In genomic region chr9:97981828-97982164, GRCh38 we compare ENCODE assay signal across 10 cellular contexts. TPM values are rescaled to one million over a fixed set of nuclear protein-coding genes. Genes with fewer than 3 reads are reported as not detected.
DNase-seq lines count a peak whose midpoint lies in the region; ATAC-seq, FAIRE-seq and TF ChIP-seq lines count a peak whose summit lies in the region.
"Had no signal": no experiment of that assay in that cellular context is flagged by ENCODE, and none has a peak within 500 bp of the region (broad histone marks: within the 10 kb centered on the region; RNA-seq: fewer than 3 reads in every experiment).

No MANE protein-coding gene starts in this region.

- H3K36me3 ChIP-seq in Loucy (ENCODE audit: insufficient read depth, low read length) (no peaks in the 10 kb centered on the region), GM12878 (ENCODE audit: control insufficient read depth in 2 of 2, insufficient read depth in 2 of 2, low read length in 1 of 2) (no peaks in the 10 kb centered on the region)
- H3K36me3 ChIP-seq: cardiac muscle cell had no signal

- ATAC-seq in GM12878 (no peak), HG03097 (IDR thresholded peaks at IDR 0.05; ENCODE audit: low FRiP score, unreplicated experiment) (no peak), GM21786 (IDR thresholded peaks at IDR 0.05; ENCODE audit: unreplicated experiment) (no peak)

- BruUV-seq in Calu3 (replicated peaks; lab: Mats Ljungman, UMichigan) = no TSS peak
- BruUV-seq in GM12878 (replicated peaks; lab: Mats Ljungman, UMichigan) = no TSS peak

- H3K4me1 ChIP-seq in Loucy (ENCODE audit: insufficient read depth, low read length, poor library complexity, severe bottlenecking) (peaks cover 47% of the 10 kb centered on the region), GM12878 (ENCODE audit: control insufficient read depth, insufficient read depth, low read length) (peaks cover 15% of the 10 kb centered on the region)

- intact Hi-C loops in Calu3 (cut with micrococcal nuclease; ENCODE audit: unreplicated experiment) = no loop called here
- intact Hi-C loops in GM12878 (cut with micrococcal nuclease; ENCODE audit: unreplicated experiment) = loop anchor here (2.0 kb wide), 2 partner anchors 53 to 59 kb away; partner anchors contain the start of gene TRMO

- no peak overlapping the region for H2AFZ ChIP-seq in Loucy (ENCODE audit: low read length)
- no peak overlapping the region for H2AFZ ChIP-seq in GM12878 (ENCODE audit: control insufficient read depth, low read depth, low read length)

- 84% methylated on average over 4 of the region's 4 CpGs for WGBS in GM12878 (ENCODE audit: insufficient coverage, insufficient replicate concordance, low lambda C conversion rate, missing lambda C conversion rate)

- H3K9me3 Mint-ChIP-seq in Calu3 (ENCODE audit: low read depth, unreplicated experiment) (no peaks in the 10 kb centered on the region), neural crest cell (no peaks in the 10 kb centered on the region)

- SMC1A ChIA-PET in GM12878 (lab: Charles Lee; ENCODE audit: uncharacterized antibody, unreplicated experiment) = interaction anchor here (0.8 to 1.4 kb wide), 4 partner anchors 9 to 61 kb away, joined by 3 to 4 read pairs (median 3); no protein-coding TSS in a partner anchor

- TF ChIP-seq CTCF in Calu3 (IDR thresholded peaks at IDR 0.05; ENCODE audit: unreplicated experiment) (no peak), Loucy (conservative IDR thresholded peaks at IDR 0.05; ENCODE audit: low read length) (no peak), GM12878 (IDR thresholded peaks at IDR 0.05 in 2 of 3, conservative IDR thresholded peaks at IDR 0.05 in 1 of 3; ENCODE audit: control insufficient read depth in 2 of 3, extremely low read depth in 1 of 3, insufficient read depth in 1 of 3, low read depth in 3 of 3, low read length in 3 of 3) (no peak), neural crest cell (conservative IDR thresholded peaks at IDR 0.05) (no peak)

- H3K4me3 ChIP-seq in Loucy (ENCODE audit: low read length, poor library complexity, severe bottlenecking) (peak overlapping the region; percentile 83), GM12878 (no peak overlapping the region)

- peaks cover 5% of the 10 kb centered on the region for H3K27me3 ChIP-seq in Loucy (ENCODE audit: insufficient read depth, low read length, poor library complexity, severe bottlenecking)
- no peaks in the 10 kb centered on the region for H3K27me3 ChIP-seq in GM12878 (replicated peaks in 1 of 2; ENCODE audit: control insufficient read depth in 2 of 2, insufficient read depth in 2 of 2, low read length in 1 of 2)

- H3K36me3 Mint-ChIP-seq in Calu3 (ENCODE audit: insufficient read depth, unreplicated experiment) (peaks cover 35% of the 10 kb centered on the region), neural crest cell (ENCODE audit: low read depth) (no peaks in the 10 kb centered on the region)

- H3K27ac Mint-ChIP-seq in Calu3 (ENCODE audit: unreplicated experiment) (no peak overlapping the region), neural crest cell (ENCODE audit: unreplicated experiment) (peak overlapping the region; percentile 98)

- H4K20me1 ChIP-seq in Loucy (ENCODE audit: insufficient read depth, low read length, poor library complexity, severe bottlenecking) = peaks cover 8% of the 10 kb centered on the region
- H4K20me1 ChIP-seq in GM12878 (ENCODE audit: control insufficient read depth, insufficient read depth) = no peaks in the 10 kb centered on the region

- in situ Hi-C loops in GM12878 (cut with MboI) = no loop called here

- peaks cover 61% of the 10 kb centered on the region for H3K79me2 ChIP-seq in Loucy (ENCODE audit: insufficient read depth, low read length)
- H3K79me2 ChIP-seq in GM12878 (ENCODE audit: control insufficient read depth, insufficient read depth, low read length) = peaks cover 45% of the 10 kb centered on the region

- DNase-seq in Calu3 = no peak
- no peak for DNase-seq in GM12878 (ENCODE audit: low read depth, low spot score)
- DNase-seq in neural crest cell (ENCODE audit: low read depth, low spot score) = no peak
- DNase-seq in frontal cortex (ENCODE audit: low spot score in 2 of 2) = no peak
- no peak for DNase-seq in SIG-M5 treated with dmso at 0.1 percent for 504 hours (lab: John Stamatoyannopoulos, UW; ENCODE audit: unreplicated experiment)

- H3K4me3 Mint-ChIP-seq in Calu3 (ENCODE audit: low read depth, unreplicated experiment) = peak overlapping the region; percentile 72
- peak overlapping the region; percentile 80 for H3K4me3 Mint-ChIP-seq in neural crest cell

- H3K4me2 ChIP-seq in Loucy (ENCODE audit: low read depth, low read length, poor library complexity, severe bottlenecking) (peak overlapping the region; percentile 78), GM12878 (ENCODE audit: control insufficient read depth, insufficient read depth) (peak overlapping the region; percentile 77; the same call in 1 of the 2 replicates)

- FAIRE-seq in GM12878 (lab: Jason Lieb, UNC) (no peak), frontal cortex (lab: Jason Lieb, UNC) (no peak)
- FAIRE-seq: TTC549 had no signal

- H3F3A ChIP-seq in Loucy (ENCODE audit: low read depth) = no peaks in the 10 kb centered on the region

- CTCF ChIA-PET in Calu3 (lab: Charles Lee) (no interaction called here), GM12878 (lab: Yijun Ruan, JAX) (interaction anchor here (0.8 to 3.6 kb wide), 8 partner anchors 10 to 274 kb away, joined by 3 to 26 read pairs (median 3); partner anchors contain the start of genes TBC1D2 and TRMO)

- RAD21 ChIA-PET in GM12878 (lab: Charles Lee; ENCODE audit: unreplicated experiment) = interaction anchor here (1.3 kb wide), 1 partner anchor 57 kb away, joined by 7 read pairs; no protein-coding TSS in a partner anchor

- POLR2A ChIA-PET in GM12878 (lab: Charles Lee) = interaction anchor here (0.9 to 2.0 kb wide), 3 partner anchors 22 to 122 kb away, joined by 3 to 7 read pairs (median 3); partner anchors contain the start of gene NANS

- H3K9me2 ChIP-seq in Loucy (replicated peaks; ENCODE audit: low read depth, low read length) = no peaks in the 10 kb centered on the region

- no peak for TF ChIP-seq POLR2A in GM12878 (IDR thresholded peaks at IDR 0.05; ENCODE audit: low read depth, low read length)

- H3K4me1 Mint-ChIP-seq in Calu3 (ENCODE audit: low read depth, unreplicated experiment) = peaks cover 10% of the 10 kb centered on the region
- H3K4me1 Mint-ChIP-seq in neural crest cell = peaks cover 39% of the 10 kb centered on the region

- H3K9ac ChIP-seq in Loucy (ENCODE audit: low read depth, low read length, poor library complexity, severe bottlenecking) (peak overlapping the region; percentile 100), GM12878 (ENCODE audit: control insufficient read depth, insufficient read depth, low read length) (no peak overlapping the region)

- no peaks in the 10 kb centered on the region for H3K9me3 ChIP-seq in Loucy (ENCODE audit: insufficient read depth, low read depth, low read length)
- H3K9me3 ChIP-seq in GM12878 (replicated peaks; ENCODE audit: control insufficient read depth, insufficient read depth, low read length) = no peaks in the 10 kb centered on the region

- no peak for TF ChIP-seq RAD21 in GM12878 (IDR thresholded peaks at IDR 0.05; ENCODE audit: insufficient read depth, low read depth, low read length)

- no peak overlapping the region for H3K27ac ChIP-seq in GM12878 (ENCODE audit: control insufficient read depth, insufficient read depth)
- H3K27ac ChIP-seq: cardiac muscle cell had no signal

- H3K27me3 Mint-ChIP-seq in Calu3 (ENCODE audit: unreplicated experiment) = no peaks in the 10 kb centered on the region
- peaks cover 47% of the 10 kb centered on the region for H3K27me3 Mint-ChIP-seq in neural crest cell (ENCODE audit: low read depth)

- TF ChIP-seq EP300 in GM12878 (IDR thresholded peaks at IDR 0.05; ENCODE audit: borderline replicate concordance in 1 of 2, control insufficient read depth in 1 of 2, low read depth in 2 of 2, low read length in 2 of 2) = no peak

RNA-seq across cellular contexts. Expression of gene ANP32B, which starts 1.3 kb away (rescaled TPM):
- 118 and 135 TPM in 2 replicates for total RNA-seq in Calu3 (2022)
- 19.4 and 27.4 TPM in 2 replicates for total RNA-seq in GM12878 (2013; cell fraction: nucleolus; rRNA removed)
- 20.4 and 24.5 TPM in 2 replicates for total RNA-seq in GM12878 (2014; rRNA removed)
- 34.4 and 41.8 TPM in 2 replicates for total RNA-seq in GM12878 (2014; rRNA removed; fragmentation: Illumina TruSeq; extraction: Trizol)
- total RNA-seq in GM12878 (2021) = 239 and 244 TPM in 2 replicates
- polyA plus RNA-seq in GM12878 (2011; ENCODE audit: low read depth) = 190 TPM
- polyA plus RNA-seq in GM12878 (2011; rRNA removed) = 79.8 and 96.4 TPM in 2 replicates
- 27.8 and 36.5 TPM in 2 replicates for polyA plus RNA-seq in GM12878 (2011; cell fraction: cytosol; rRNA removed)
- polyA plus RNA-seq in GM12878 (2011; cell fraction: nucleus; rRNA removed) = 28.7 and 45.7 TPM in 2 replicates
- polyA plus RNA-seq in GM12878 (2012) = 332 and 355 TPM in 2 replicates
- polyA plus RNA-seq in GM12878 (2014; fragmentation: Illumina TruSeq; extraction: Trizol) = 419 and 544 TPM in 2 replicates
- polyA plus RNA-seq in GM12878 (2014; fragmentation: Nextera tagmentation; extraction: Ambion mirVana) = 100 to 1,000 TPM in 1 of 2 experiments, 10 to 100 TPM in 1; 85.9 to 204 TPM
- 138 and 143 TPM in 2 replicates for polyA plus RNA-seq in GM12878 (2014; rRNA removed)
- polyA plus RNA-seq in GM12878 (2016; fragmentation: Nextera tagmentation; extraction: Ambion mirVana) = 100 to 1,000 TPM; 272 to 284 TPM
- polyA minus RNA-seq in GM12878 (2011; rRNA and poly(A)+ RNA removed) = 28.0 and 32.2 TPM in 2 replicates
- 41.0 and 41.8 TPM in 2 replicates for polyA minus RNA-seq in GM12878 (2011; cell fraction: cytosol; rRNA and poly(A)+ RNA removed)
- polyA minus RNA-seq in GM12878 (2011; cell fraction: nucleus; rRNA and poly(A)+ RNA removed) = 16.4 and 40.0 TPM in 2 replicates
- 220 and 235 TPM in 2 replicates for total RNA-seq in neural crest cell
- total RNA-seq in frontal cortex = 6.1 TPM

RNA-seq across cellular contexts. Expression of gene HEMGN, which starts 43.8 kb away (rescaled TPM):
- total RNA-seq in Calu3 (2022) (not detected in 2 replicates), GM12878 (2014; rRNA removed) (0.05 TPM in 1 of 2 replicates, not detected in the other), GM12878 (2014; rRNA removed; fragmentation: Illumina TruSeq; extraction: Trizol) (0.09 and 0.14 TPM in 2 replicates), GM12878 (2021) (0.28 TPM in 1 of 2 replicates, not detected in the other), neural crest cell (not detected in 2 replicates), frontal cortex (3.7 TPM)
- total RNA-seq in GM12878 (2013; cell fraction: nucleolus; rRNA removed) = not detected in 2 replicates
- polyA plus RNA-seq in GM12878 (2011; ENCODE audit: low read depth) = not detected
- polyA plus RNA-seq in GM12878 (2011; rRNA removed) (0.04 TPM in 1 of 2 replicates, not detected in the other), GM12878 (2014; fragmentation: Illumina TruSeq; extraction: Trizol) (0.09 and 0.10 TPM in 2 replicates), GM12878 (2014; fragmentation: Nextera tagmentation; extraction: Ambion mirVana) (under 1 TPM; 0.03 to 0.18 TPM), GM12878 (2014; rRNA removed) (0.09 TPM in 1 of 2 replicates, not detected in the other), GM12878 (2016; fragmentation: Nextera tagmentation; extraction: Ambion mirVana) (not detected)
- polyA plus RNA-seq in GM12878 (2011; cell fraction: cytosol; rRNA removed) = not detected in 2 replicates
- polyA plus RNA-seq in GM12878 (2011; cell fraction: nucleus; rRNA removed) = not detected in 2 replicates
- not detected in 2 replicates for polyA plus RNA-seq in GM12878 (2012)
- polyA minus RNA-seq in GM12878 (2011; rRNA and poly(A)+ RNA removed) = not detected in 2 replicates
- polyA minus RNA-seq in GM12878 (2011; cell fraction: cytosol; rRNA and poly(A)+ RNA removed) = not detected in 2 replicates
- not detected in 2 replicates for polyA minus RNA-seq in GM12878 (2011; cell fraction: nucleus; rRNA and poly(A)+ RNA removed)
- total RNA-seq: cardiac muscle cell had no signal
- polyA plus RNA-seq: cardiac muscle cell had no signal

RNA-seq across cellular contexts. Expression of gene TRMO, which starts 59.5 kb away (rescaled TPM):
- 4.8 and 5.0 TPM in 2 replicates for total RNA-seq in Calu3 (2022)
- 18.1 and 20.8 TPM in 2 replicates for total RNA-seq in GM12878 (2013; cell fraction: nucleolus; rRNA removed)
- total RNA-seq in GM12878 (2014; rRNA removed) = 17.8 and 20.3 TPM in 2 replicates
- total RNA-seq in GM12878 (2014; rRNA removed; fragmentation: Illumina TruSeq; extraction: Trizol) = 20.9 and 21.0 TPM in 2 replicates
- 12.7 and 13.9 TPM in 2 replicates for total RNA-seq in GM12878 (2021)
- polyA plus RNA-seq in GM12878 (2011; ENCODE audit: low read depth) = 10.0 TPM
- 19.2 and 23.0 TPM in 2 replicates for polyA plus RNA-seq in GM12878 (2011; rRNA removed)
- polyA plus RNA-seq in GM12878 (2011; cell fraction: cytosol; rRNA removed) = 11.5 and 13.4 TPM in 2 replicates
- 15.0 and 15.8 TPM in 2 replicates for polyA plus RNA-seq in GM12878 (2011; cell fraction: nucleus; rRNA removed)
- 7.7 and 13.3 TPM in 2 replicates for polyA plus RNA-seq in GM12878 (2012)
- polyA plus RNA-seq in GM12878 (2014; fragmentation: Illumina TruSeq; extraction: Trizol) = 23.6 and 24.4 TPM in 2 replicates
- 1 to 10 TPM; 5.8 to 7.7 TPM for polyA plus RNA-seq in GM12878 (2014; fragmentation: Nextera tagmentation; extraction: Ambion mirVana)
- 14.4 and 15.6 TPM in 2 replicates for polyA plus RNA-seq in GM12878 (2014; rRNA removed)
- polyA plus RNA-seq in GM12878 (2016; fragmentation: Nextera tagmentation; extraction: Ambion mirVana) = 10 to 100 TPM; 11.9 to 15.0 TPM
- 12.7 and 26.7 TPM in 2 replicates for polyA minus RNA-seq in GM12878 (2011; rRNA and poly(A)+ RNA removed)
- polyA minus RNA-seq in GM12878 (2011; cell fraction: cytosol; rRNA and poly(A)+ RNA removed) = 2.3 and 7.3 TPM in 2 replicates
- 7.0 and 10.5 TPM in 2 replicates for polyA minus RNA-seq in GM12878 (2011; cell fraction: nucleus; rRNA and poly(A)+ RNA removed)
- 11.4 and 12.7 TPM in 2 replicates for total RNA-seq in neural crest cell
- total RNA-seq in frontal cortex = 18.3 TPM
